ENCODE assay signal across 27 cellular contexts in the genomic region with DNA sequence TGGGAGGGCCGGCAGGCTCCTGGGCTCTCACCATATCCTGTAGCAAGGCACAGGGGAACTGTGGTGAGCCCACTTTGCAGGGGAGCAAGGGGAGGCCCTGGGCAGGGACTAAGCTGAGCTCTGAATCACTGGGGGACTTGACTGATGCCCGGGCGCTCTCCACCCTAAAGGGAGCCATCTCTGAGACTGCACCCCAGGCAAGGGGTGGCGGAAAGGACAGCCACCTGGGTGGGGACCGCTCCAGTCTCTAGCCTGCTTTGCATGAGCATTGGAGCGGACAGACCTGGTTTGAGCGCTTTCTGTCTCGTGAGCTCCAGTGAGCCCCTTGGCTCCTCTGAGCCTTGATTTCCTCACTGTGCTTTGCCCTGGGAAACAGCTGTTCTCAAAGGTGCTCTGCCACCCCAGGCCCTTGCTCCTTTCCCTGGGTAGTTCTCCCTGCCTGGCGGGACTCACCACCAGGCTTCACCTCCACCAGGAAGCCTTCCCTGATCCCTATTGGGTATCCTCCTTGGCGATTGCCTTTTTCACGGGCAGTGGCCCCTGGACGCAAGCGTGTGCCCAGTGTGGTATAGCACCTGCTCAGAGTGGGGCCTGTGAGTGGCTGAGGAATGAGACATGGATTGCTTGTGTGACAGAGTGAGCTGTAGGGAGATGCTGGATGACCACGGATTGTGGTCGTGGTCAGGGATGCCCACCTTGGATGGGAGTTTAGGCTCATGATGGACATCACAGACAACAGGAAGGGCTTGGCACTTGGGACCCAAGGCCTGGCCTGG. TPM values are rescaled to one million over a fixed set of nuclear protein-coding genes. Genes with fewer than 3 reads are reported as not detected.
DNase-seq lines count a peak whose midpoint lies in the region; ATAC-seq, FAIRE-seq and TF ChIP-seq lines count a peak whose summit lies in the region.
"Had no signal": no experiment of that assay in that cellular context is flagged by ENCODE, and none has a peak within 500 bp of the region (broad histone marks: within the 10 kb centered on the region; RNA-seq: fewer than 3 reads in every experiment).

No MANE protein-coding gene starts in this region.

- TF ChIP-seq CTCF in activated B cell treated with CpG ODN at 0.5 μM for 24 hours (IDR thresholded peaks at IDR 0.05) (no peak), GM13977 (IDR thresholded peaks at IDR 0.05; ENCODE audit: extremely low read depth, insufficient read depth, missing control alignments) (no peak), kidney (IDR thresholded peaks at IDR 0.05; ENCODE audit: borderline replicate concordance, extremely low read depth, insufficient read depth) (no peak)

- peaks cover 0 to 14% (median 10%) of the 10 kb centered on the region in 11 experiments; a peak in 16 of 22 replicates for H3K9me3 ChIP-seq in BLaER1 treated with 17β-estradiol and CSF1 and Interleukin-3, amounts not matched to agents 10 nM and 100 nM (replicated peaks in 1 of 11)
- peaks cover 2 to 3% of the 10 kb centered on the region in 2 donors for H3K9me3 ChIP-seq in kidney (ENCODE audit: control insufficient read depth in 1 of 2, low read length in 2 of 2)
- H3K9me3 ChIP-seq: HAP-1, psoas muscle, testis had no signal

- H3K4me1 Mint-ChIP-seq in activated B cell treated with CpG ODN at 0.5 μM for 24 hours = peaks cover 47% of the 10 kb centered on the region
- H3K4me1 Mint-ChIP-seq: neural crest cell had no signal

- no peak overlapping the region for H3K27ac ChIP-seq in BLaER1 treated with 17β-estradiol and CSF1 and Interleukin-3, amounts not matched to agents 10 nM and 100 nM
- no peak overlapping the region for H3K27ac ChIP-seq in kidney (ENCODE audit: low read depth in 2 of 2, low read length in 2 of 2)
- H3K27ac ChIP-seq: epithelial cell of prostate, heart right ventricle, psoas muscle, skin epidermis, testis had no signal

- POLR2A ChIA-PET in activated B cell treated with CpG ODN at 0.5 μM for 24 hours (lab: Charles Lee) = interaction anchor here (0.7 to 2.7 kb wide), 3 partner anchors 10 to 23 kb away, joined by 3 to 18 read pairs (median 11); no protein-coding TSS in a partner anchor

- FAIRE-seq in GM19239 (lab: Jason Lieb, UNC) = peak; percentile 42
- FAIRE-seq in kidney (lab: Jason Lieb, UNC) = no peak
- FAIRE-seq: astrocyte, K562 had no signal

- in situ Hi-C loops in GM13977 (cut with MboI; ENCODE audit: low pct_unique_long_range_greater_than_20kb, low sequenced_read_pairs, unreplicated experiment) = no loop called here

- intact Hi-C loops in activated B cell treated with CpG ODN at 0.5 μM for 24 hours (cut with micrococcal nuclease) (no loop called here), posterior vena cava (cut with DNase I) (no loop called here), kidney (cut with DNase I) (no loop called here)

- peaks cover 9 to 39% (median 31%) of the 10 kb centered on the region in 10 experiments for H3K4me1 ChIP-seq in BLaER1 treated with 17β-estradiol and CSF1 and Interleukin-3, amounts not matched to agents 10 nM and 100 nM
- H3K4me1 ChIP-seq in kidney (ENCODE audit: control insufficient read depth in 1 of 2, insufficient read depth in 1 of 2, low read depth in 1 of 2, low read length in 2 of 2) = no peaks in the 10 kb centered on the region
- H3K4me1 ChIP-seq: HAP-1, psoas muscle, testis had no signal

- ATAC-seq in activated B cell treated with CpG ODN at 0.5 μM for 24 hours (ENCODE audit: low read depth) = peak; percentile 94
- ATAC-seq: activated CD8-positive, alpha-beta T cell treated with anti-CD3 and anti-CD28 coated beads for 36 hours; CD8-positive, alpha-beta T cell; heart right ventricle; K562; left colon had no signal

- 0 out of 22 replicates have a peak overlapping the region, but pooled peaks of 1 of the 11 experiments have one; percentile 26 for H3K9ac ChIP-seq in BLaER1 treated with 17β-estradiol and CSF1 and Interleukin-3, amounts not matched to agents 10 nM and 100 nM
- no peak overlapping the region for H3K9ac ChIP-seq in kidney (ENCODE audit: low read length in 2 of 2)

- peak overlapping the region; percentile 30 for H3K27ac Mint-ChIP-seq in activated B cell treated with CpG ODN at 0.5 μM for 24 hours
- H3K27ac Mint-ChIP-seq: activated CD8-positive, alpha-beta T cell treated with anti-CD3 and anti-CD28 coated beads for 36 hours; activated naive CD4-positive, alpha-beta T cell treated with anti-CD3 and anti-CD28 coated beads for 36 hours; activated T-cell treated with anti-CD3 and anti-CD28 coated beads, Interleukin-2, amount 50 U/mL, for 24 hours; mesothelial cell of epicardium had no signal

- peaks cover 0 to 17% (median 0%) of the 10 kb centered on the region in 11 experiments; a peak in 9 of 22 replicates for H3K27me3 ChIP-seq in BLaER1 treated with 17β-estradiol and CSF1 and Interleukin-3, amounts not matched to agents 10 nM and 100 nM
- H3K27me3 ChIP-seq: testis had no signal

- DNase-seq in GM19239 (ENCODE audit: insufficient read length, low spot score) (no peak), activated B cell treated with CpG ODN at 0.5 μM for 24 hours (peak; percentile 37), posterior vena cava (ENCODE audit: low spot score) (peak; percentile 67), NCI-H1436 (lab: John Stamatoyannopoulos, UW) (no peak), GM13977 (ENCODE audit: low spot score) (no peak), kidney (no peak)
- DNase-seq: activated CD8-positive, alpha-beta T cell treated with anti-CD3 and anti-CD28 coated beads for 36 hours; activated naive CD4-positive, alpha-beta T cell treated with anti-CD3 and anti-CD28 coated beads for 36 hours; CD8-positive, alpha-beta T cell; DMS53; heart right ventricle; left colon; MM.1S; NCI-H146; NCI-H524; psoas muscle; stimulated activated CD4-positive, alpha-beta T cell treated with anti-CD3 and anti-CD28 coated beads, Interleukin-1b, Interleukin-23, amount 100 ng/mL, for 48 hours; testis had no signal

- peaks cover 4% of the 10 kb centered on the region for H3K9me3 Mint-ChIP-seq in activated B cell treated with CpG ODN at 0.5 μM for 24 hours

- no peaks in the 10 kb centered on the region for H3K27me3 Mint-ChIP-seq in activated B cell treated with CpG ODN at 0.5 μM for 24 hours
- H3K27me3 Mint-ChIP-seq: activated CD8-positive, alpha-beta T cell treated with anti-CD3 and anti-CD28 coated beads for 36 hours; activated T-cell treated with anti-CD3 and anti-CD28 coated beads, Interleukin-2, amount 50 U/mL, for 24 hours had no signal

- H3K4me3 Mint-ChIP-seq in activated B cell treated with CpG ODN at 0.5 μM for 24 hours = peak overlapping the region; percentile 42
- H3K4me3 Mint-ChIP-seq: activated CD8-positive, alpha-beta T cell treated with anti-CD3 and anti-CD28 coated beads for 36 hours; activated naive CD4-positive, alpha-beta T cell treated with anti-CD3 and anti-CD28 coated beads for 36 hours; activated T-cell treated with anti-CD3 and anti-CD28 coated beads, Interleukin-2, amount 50 U/mL, for 24 hours; CD8-positive, alpha-beta T cell; mesothelial cell of epicardium; neural crest cell had no signal

- peaks cover 0 to 61% (median 18%) of the 10 kb centered on the region in 11 experiments; a peak in 12 of 22 replicates for H3K36me3 ChIP-seq in BLaER1 treated with 17β-estradiol and CSF1 and Interleukin-3, amounts not matched to agents 10 nM and 100 nM
- no peaks in the 10 kb centered on the region for H3K36me3 ChIP-seq in kidney (ENCODE audit: control insufficient read depth in 1 of 2, insufficient read depth in 2 of 2, low read length in 2 of 2)
- H3K36me3 ChIP-seq: HAP-1 had no signal

- H4K20me1 ChIP-seq in BLaER1 treated with 17β-estradiol and CSF1 and Interleukin-3, amounts not matched to agents 10 nM and 100 nM = peaks cover 13 to 72% (median 56%) of the 10 kb centered on the region in 11 experiments; a peak in 20 of 22 replicates

- peaks cover 60% of the 10 kb centered on the region for H3K36me3 Mint-ChIP-seq in activated B cell treated with CpG ODN at 0.5 μM for 24 hours (ENCODE audit: low read depth)

- CTCF ChIA-PET in activated B cell treated with CpG ODN at 0.5 μM for 24 hours (lab: Charles Lee) = interaction anchor here (1.2 to 1.3 kb wide), 3 partner anchors 10 to 212 kb away, joined by 3 to 4 read pairs (median 4); no protein-coding TSS in a partner anchor

- H3K4me3 ChIP-seq in BLaER1 treated with 17β-estradiol and CSF1 and Interleukin-3, amounts not matched to agents 10 nM and 100 nM = no peak overlapping the region
- H3K4me3 ChIP-seq in kidney (ENCODE audit: low read length in 2 of 2) = no peak overlapping the region
- H3K4me3 ChIP-seq: HAP-1, heart right ventricle, K562, psoas muscle, skin epidermis, testis had no signal

- H3K4me2 ChIP-seq in BLaER1 treated with 17β-estradiol and CSF1 and Interleukin-3, amounts not matched to agents 10 nM and 100 nM = peak overlapping the region in 8 of 11 experiments; percentile 2 to 72 (median 61); a peak in 15 of 22 replicates

RNA-seq across cellular contexts. Expression of a gene that starts 24.4 kb away (rescaled TPM):
- 91.6 and 96.1 TPM in 2 replicates for total RNA-seq in activated B cell treated with CpG ODN at 0.5 μM for 24 hours
- total RNA-seq in posterior vena cava = 10 to 100 TPM in 1 of 2 donors, 1 to 10 TPM in 1; 9.8 to 14.7 TPM
- 20.9 TPM for total RNA-seq in kidney
- 2.5 TPM for polyA plus RNA-seq in kidney (ENCODE audit: insufficient read depth, low read depth, low replicate concordance)
- polyA plus RNA-seq: K562 had no signal

Comparison
In these comparisons a context has a peak if more than half of its experiments do, and no peak if none do; other contexts are left out.
1. DNase-seq: peak in activated B cell treated with CpG ODN at 0.5 μM for 24 hours (single experiment) and posterior vena cava (single experiment); none in GM19239 (single experiment), NCI-H1436 (single experiment), GM13977 (single experiment) and kidney (single experiment).